In genomic region chr20:40925829-40926228, GRCh38 we compare ENCODE assay signal across 22 cellular contexts.
"Had no signal": no experiment of that assay in that cellular context is flagged by ENCODE, and none has a peak within 500 bp of the region (broad histone marks: within the 10 kb centered on the region; RNA-seq: fewer than 3 reads in every experiment).

No MANE protein-coding gene starts in this region.

- DNase-seq: KBM-7, MG63, NCI-H1092, NCI-H1105 treated with DMSO at 0.1 percent for 48 hours, NCI-H1417 treated with DMSO at 0.1 percent for 48 hours, NCI-H146, NCI-H1930, NCI-H2081, NCI-H2171, NCI-H226, NCI-H510A, NCI-H524 treated with DMSO at 0.1 percent for 48 hours, NCI-H774, PC-3, SHP77, SK-N-SH, SW 1271, T-cell had no signal

- H3K27ac ChIP-seq: HL-60, RWPE1 had no signal

- H3K4me3 Mint-ChIP-seq: IgD-negative memory B cell, T-cell had no signal

- H3K4me1 Mint-ChIP-seq: T-cell had no signal

- H3K4me2 ChIP-seq: SK-N-SH had no signal

- H3K36me3 Mint-ChIP-seq: T-cell had no signal

- H3K9me3 Mint-ChIP-seq: T-cell had no signal

- H3K9me2 ChIP-seq: SK-N-SH had no signal

- H3K4me3 ChIP-seq: MG63 had no signal

- H3K27ac Mint-ChIP-seq: IgD-negative memory B cell, T-cell had no signal

- ATAC-seq: Panc1, PC-3, T-cell had no signal

- H3K36me3 ChIP-seq: MG63 had no signal

- H3K9ac ChIP-seq: SK-N-SH had no signal

- H3K9me3 ChIP-seq: MG63, SK-N-SH had no signal
